In the genomic region with DNA sequence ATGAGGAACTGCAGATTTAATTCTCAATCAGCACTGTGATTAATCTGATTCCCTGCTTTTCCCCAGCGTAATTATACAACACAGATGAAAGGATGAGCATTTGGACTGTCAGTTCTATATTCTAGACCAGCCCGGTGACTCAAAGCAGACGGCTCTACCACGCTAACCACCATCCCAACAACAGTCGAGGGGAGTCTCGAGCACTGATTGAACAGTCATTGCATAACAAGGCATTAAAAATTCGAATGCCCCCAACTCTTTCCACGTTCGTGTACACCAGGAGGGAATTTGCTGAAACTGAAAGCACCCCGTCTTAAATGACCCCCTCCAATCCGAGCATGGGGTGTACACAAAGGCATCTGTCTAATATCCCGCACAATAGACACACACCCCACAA, we compare ENCODE assay signal across 1 cellular context.
TF ChIP-seq lines count a peak whose summit lies in the region.

No MANE protein-coding gene starts in this region.

TF ChIP-seq in A549, 52 proteins besides CTCF, POLR2A, EP300 and RAD21 (continued from another document):
- TF ChIP-seq, protein P1, sequence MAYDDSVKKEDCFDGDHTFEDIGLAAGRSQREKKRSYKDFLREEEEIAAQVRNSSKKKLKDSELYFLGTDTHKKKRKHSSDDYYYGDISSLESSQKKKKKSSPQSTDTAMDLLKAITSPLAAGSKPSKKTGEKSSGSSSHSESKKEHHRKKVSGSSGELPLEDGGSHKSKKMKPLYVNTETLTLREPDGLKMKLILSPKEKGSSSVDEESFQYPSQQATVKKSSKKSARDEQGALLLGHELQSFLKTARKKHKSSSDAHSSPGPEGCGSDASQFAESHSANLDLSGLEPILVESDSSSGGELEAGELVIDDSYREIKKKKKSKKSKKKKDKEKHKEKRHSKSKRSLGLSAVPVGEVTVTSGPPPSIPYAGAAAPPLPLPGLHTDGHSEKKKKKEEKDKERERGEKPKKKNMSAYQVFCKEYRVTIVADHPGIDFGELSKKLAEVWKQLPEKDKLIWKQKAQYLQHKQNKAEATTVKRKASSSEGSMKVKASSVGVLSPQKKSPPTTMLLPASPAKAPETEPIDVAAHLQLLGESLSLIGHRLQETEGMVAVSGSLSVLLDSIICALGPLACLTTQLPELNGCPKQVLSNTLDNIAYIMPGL (CRISPR knock-in tag; IDR thresholded peaks at IDR 0.05; ENCODE audit: borderline replicate concordance), result no peak
- TF ChIP-seq KDM1A (IDR thresholded peaks at IDR 0.05; ENCODE audit: low read depth) (no peak), ZSCAN20 (CRISPR knock-in tag; IDR thresholded peaks at IDR 0.05) (no peak), EHF (CRISPR knock-in tag; IDR thresholded peaks at IDR 0.05) (no peak)
